ENCODE assay signal across 8 cellular contexts in the genomic region with DNA sequence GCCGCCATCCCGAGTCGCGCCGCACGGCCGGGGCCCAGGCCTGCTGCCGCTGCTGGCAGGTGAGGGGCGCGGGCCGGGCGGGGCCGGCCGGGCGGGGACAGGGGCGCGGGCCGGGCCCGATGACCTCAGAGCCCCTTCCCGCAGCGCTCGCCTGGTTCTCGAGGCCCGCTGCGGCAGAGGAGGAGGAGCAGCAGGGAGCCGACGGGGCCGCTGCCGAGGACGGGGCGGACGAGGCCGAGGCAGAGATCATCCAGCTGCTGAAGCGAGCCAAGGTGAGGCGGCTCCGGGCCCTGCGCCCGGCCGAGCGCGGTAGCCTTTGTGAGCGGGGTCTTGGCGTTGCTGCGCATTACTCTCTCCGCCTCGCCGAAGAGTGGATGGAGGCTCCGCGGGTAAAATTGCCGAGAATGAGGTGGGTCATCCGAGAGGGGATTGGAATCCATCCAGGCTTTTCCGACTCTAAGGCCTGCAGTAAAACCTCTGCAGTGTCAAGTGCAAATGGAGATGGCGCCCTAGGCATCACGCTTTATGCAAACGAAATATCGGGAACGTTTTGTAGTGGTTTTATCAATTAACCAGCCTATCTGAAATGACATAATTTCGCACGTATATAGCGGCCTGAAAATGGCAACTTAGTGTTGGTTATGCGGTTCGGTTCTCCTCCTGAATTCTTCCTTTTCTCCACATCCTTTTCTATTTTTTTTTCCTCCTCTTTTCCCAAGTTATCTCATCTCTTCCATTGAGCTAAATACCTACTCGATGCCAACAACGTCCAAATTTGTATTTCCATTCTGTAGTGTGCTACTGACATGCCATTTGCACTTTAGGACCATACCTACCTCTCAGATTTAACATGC. TPM values are rescaled to one million over a fixed set of nuclear protein-coding genes. Genes with fewer than 3 reads are reported as not detected.
DNase-seq lines count a peak whose midpoint lies in the region; ATAC-seq and TF ChIP-seq lines count a peak whose summit lies in the region.

No MANE protein-coding gene starts in this region.

- no peak for TF ChIP-seq CTCF in brain microvascular endothelial cell (IDR thresholded peaks at IDR 0.05; ENCODE audit: low read depth, low read length, missing control alignments)
- no peak for TF ChIP-seq CTCF in GM13976 (IDR thresholded peaks at IDR 0.05; ENCODE audit: borderline replicate concordance, control extremely low read depth, extremely low read depth, insufficient read depth, missing control alignments)

- peaks cover 40% of the 10 kb centered on the region for H3K36me3 ChIP-seq in brain microvascular endothelial cell (replicated peaks)

- H3K27me3 ChIP-seq in brain microvascular endothelial cell (replicated peaks) (no peaks in the 10 kb centered on the region), layer of hippocampus (ENCODE audit: control insufficient read depth, insufficient read depth, low read length) (no peaks in the 10 kb centered on the region)

- peak overlapping the region; percentile 84 for H3K4me3 ChIP-seq in brain microvascular endothelial cell (ENCODE audit: low read depth, low read length)

- intact Hi-C loops in Right ventricle myocardium superior (cut with DNase I) (loop anchor here (5.0 to 10.0 kb wide), 2 partner anchors 55 to 173 kb away; a partner anchor contains a TSS), cardiac septum (cut with DNase I) (loop anchor here (5.0 kb wide), 1 partner anchor 173 kb away; no protein-coding TSS in a partner anchor)

- H3K27ac ChIP-seq in brain microvascular endothelial cell (peak overlapping the region; percentile 95), layer of hippocampus (ENCODE audit: low read depth, low read length) (peak overlapping the region; percentile 99)

- peak; percentile 5 for ATAC-seq in Right ventricle myocardium superior (ENCODE audit: poor library complexity)
- ATAC-seq in HG02840 (IDR thresholded peaks at IDR 0.05; ENCODE audit: low FRiP score, unreplicated experiment), result peak; percentile 40

- in situ Hi-C loops in brain microvascular endothelial cell (cut with HindIII; ENCODE audit: low pct_ligation_motif_present, low sequenced_read_pairs) (no loop called here), GM13976 (cut with MboI; ENCODE audit: low sequenced_read_pairs, unreplicated experiment) (no loop called here)

- peak; percentile 52 for DNase-seq in Right ventricle myocardium superior
- no peak for DNase-seq in cardiac septum (ENCODE audit: low spot score)
- DNase-seq in NCI-H2196 treated with DMSO at 0.1 percent for 48 hours (lab: John Stamatoyannopoulos, UW; ENCODE audit: unreplicated experiment), result peak; percentile 5
- peak; percentile 20 for DNase-seq in brain microvascular endothelial cell
- DNase-seq in stimulated activated naive CD4-positive, alpha-beta T cell treated with Interleukin-2 at 50 U/mL for 16 hours (lab: John Stamatoyannopoulos, UW), result peak; percentile 43
- no peak for DNase-seq in GM13976 (ENCODE audit: low spot score)

RNA-seq across cellular contexts. Expression of a gene that starts 0.6 kb away (rescaled TPM):
- total RNA-seq in Right ventricle myocardium superior (19.0 TPM), cardiac septum (29.0 TPM)

RNA-seq across cellular contexts. Expression of a gene that starts 0.7 kb away (rescaled TPM):
- 21.0 TPM for total RNA-seq in Right ventricle myocardium superior
- total RNA-seq in cardiac septum, result 17.8 TPM

RNA-seq across cellular contexts. Expression of a gene that starts 55.3 kb away (rescaled TPM):
- total RNA-seq in Right ventricle myocardium superior (0.46 TPM), cardiac septum (1.3 TPM)

Comparison
In these comparisons a context has a peak if more than half of its experiments do, and no peak if none do; other contexts are left out.
1. DNase-seq: peak in Right ventricle myocardium superior (single experiment), NCI-H2196 treated with DMSO at 0.1 percent for 48 hours (single experiment), brain microvascular endothelial cell (single experiment) and stimulated activated naive CD4-positive, alpha-beta T cell treated with Interleukin-2 at 50 U/mL for 16 hours (single experiment); none in cardiac septum (single experiment) and GM13976 (single experiment).